17 cellular contexts compared by ENCODE assay signal in the genomic region with DNA sequence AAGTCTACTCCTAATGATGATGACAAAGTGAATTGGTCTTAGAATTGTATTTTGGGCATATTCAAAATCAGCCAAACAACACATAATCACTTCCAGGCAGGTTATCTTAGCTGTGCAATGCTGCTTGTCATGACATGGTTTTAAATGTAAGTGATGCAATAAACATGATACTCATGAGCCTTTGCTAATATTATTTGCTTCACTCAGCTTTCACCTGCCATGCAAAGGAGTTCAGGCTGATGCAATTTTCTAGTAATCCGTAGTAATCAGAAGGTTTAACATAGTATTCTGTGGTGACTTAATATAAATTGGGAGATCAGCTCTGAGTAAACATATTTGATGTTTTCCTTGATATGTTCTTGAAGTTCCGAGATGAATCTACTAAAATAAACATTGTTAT. TPM values are rescaled to one million over a fixed set of nuclear protein-coding genes. Genes with fewer than 3 reads are reported as not detected.
DNase-seq lines count a peak whose midpoint lies in the region; ATAC-seq and TF ChIP-seq lines count a peak whose summit lies in the region.
"Had no signal": no experiment of that assay in that cellular context is flagged by ENCODE, and none has a peak within 500 bp of the region (broad histone marks: within the 10 kb centered on the region; RNA-seq: fewer than 3 reads in every experiment).

No MANE protein-coding gene starts in this region.

- TF ChIP-seq CTCF in RWPE1 (conservative IDR thresholded peaks at IDR 0.05; ENCODE audit: low read depth), result no peak
- no peak for TF ChIP-seq CTCF in fibroblast of the aortic adventitia (IDR thresholded peaks at IDR 0.05; ENCODE audit: insufficient read depth, low read length)

- ATAC-seq in GM18519 (IDR thresholded peaks at IDR 0.05; ENCODE audit: low FRiP score, unreplicated experiment) (no peak), GM21515 (IDR thresholded peaks at IDR 0.05; ENCODE audit: unreplicated experiment) (no peak)
- ATAC-seq: activated naive CD4-positive, alpha-beta T cell treated with anti-CD3 and anti-CD28 coated beads, Interleukin-2, amount 50 U/mL, for 72 hours; mucosa of descending colon had no signal

- H3K4me3 ChIP-seq in fibroblast of the aortic adventitia (ENCODE audit: low read depth, low read length), result no peak overlapping the region
- H3K4me3 ChIP-seq: hepatocyte, mucosa of descending colon, sigmoid colon had no signal

- H3K27ac ChIP-seq in RWPE1, result no peak overlapping the region
- H3K27ac ChIP-seq: hepatocyte, sigmoid colon had no signal

- CTCF ChIA-PET in RWPE1 (lab: Yijun Ruan, JAX), result no interaction called here

- in situ Hi-C loops in KBM-7 (cut with MboI; ENCODE audit: low pct_unique_long_range_greater_than_20kb, low sequenced_read_pairs), result no loop called here

- POLR2A ChIA-PET in RWPE1 (lab: Yijun Ruan, JAX; ENCODE audit: low non-redundant PET), result no interaction called here

- peak; percentile 58 for DNase-seq in DMS53 (lab: John Stamatoyannopoulos, UW)
- DNase-seq in NCI-H1930 (lab: John Stamatoyannopoulos, UW), result peak; percentile 4 to 80
- DNase-seq in RWPE1 (ENCODE audit: low spot score), result peak; percentile 9
- peak; percentile 13 for DNase-seq in fibroblast of the aortic adventitia (ENCODE audit: low read depth)
- DNase-seq in KBM-7, result no peak
- no peak for DNase-seq in NCI-H2081 treated with DMSO at 0.1 percent for 48 hours (lab: John Stamatoyannopoulos, UW)
- DNase-seq: activated CD4-positive, alpha-beta T cell treated with anti-CD3 and anti-CD28 coated beads, Interleukin-2, amount 50 U/mL, for 48 hours; activated T-cell treated with anti-CD3 and anti-CD28 coated beads, Interleukin-2, amount 50 U/mL, for 24 hours; mucosa of descending colon; NCI-H2227 treated with DMSO at 0.1 percent for 48 hours; occipital lobe; sigmoid colon; substantia nigra had no signal

RNA-seq across cellular contexts. Expression of gene TMEM260, which starts 29.1 kb away (rescaled TPM):
- 6.4 and 19.1 TPM in 2 replicates for total RNA-seq in fibroblast of the aortic adventitia (ENCODE audit: low replicate concordance)

Comparison
In these comparisons a context has a peak if more than half of its experiments do, and no peak if none do; other contexts are left out.
1. DNase-seq: peak in DMS53 (single experiment), NCI-H1930 (2 of 2), RWPE1 (single experiment) and fibroblast of the aortic adventitia (single experiment); none in KBM-7 (single experiment) and NCI-H2081 treated with DMSO at 0.1 percent for 48 hours (single experiment).